In genomic region chr9:105399117-105399516, GRCh38 we compare ENCODE assay signal across 31 cellular contexts.
"Had no signal": no experiment of that assay in that cellular context is flagged by ENCODE, and none has a peak within 500 bp of the region (broad histone marks: within the 10 kb centered on the region; RNA-seq: fewer than 3 reads in every experiment).

No MANE protein-coding gene starts in this region.

- H3K27me3 ChIP-seq: ascending aorta, brain microvascular endothelial cell, heart left ventricle, thyroid gland, upper lobe of right lung had no signal

- H3K4me1 ChIP-seq: ascending aorta, parathyroid adenoma, psoas muscle, thyroid gland, upper lobe of right lung had no signal

- H3K4me3 ChIP-seq: ascending aorta, heart left ventricle, psoas muscle, smooth muscle cell, thyroid gland, upper lobe of right lung had no signal

- H3K9ac ChIP-seq: parathyroid adenoma had no signal

- H3K4me2 ChIP-seq: smooth muscle cell had no signal

- ATAC-seq: esophagus mucosa; heart left ventricle; left cardiac atrium; psoas muscle; stimulated activated memory B cell treated with anti-CD40 and anti-IgM and Interleukin-4, amounts not matched to agents 10 μg/mL and 1 μg/mL and 100 μg/mL, for 72 hours; stimulated activated naive CD8-positive, alpha-beta T cell treated with anti-CD3 and anti-CD28 coated beads, Interleukin-15, amount 100 ng/mL, for 72 hours; upper lobe of right lung had no signal

- DNase-seq: activated CD4-positive, alpha-beta memory T cell treated with anti-CD3 and anti-CD28 coated beads, Interleukin-2, amount 10 ng/mL, durations not matched to agents 7 days and 5 days; activated CD4-positive, alpha-beta T cell treated with anti-CD3 and anti-CD28 coated beads for 1 hour; activated CD4-positive, alpha-beta T cell treated with anti-CD3 and anti-CD28 coated beads, Interleukin-2, amount 10 ng/mL, durations not matched to agents 7 days and 5 days; activated CD8-positive, alpha-beta memory T cell treated with anti-CD3 and anti-CD28 coated beads, Interleukin-2, amount 50 U/mL, for 48 hours; activated gamma-delta T cell; activated naive CD4-positive, alpha-beta T cell treated with anti-CD3 and anti-CD28 coated beads, Interleukin-2, amount 10 ng/mL, durations not matched to agents 7 days and 5 days; activated naive CD8-positive, alpha-beta T cell treated with anti-CD3 and anti-CD28 coated beads, Interleukin-2, amount 10 ng/mL, durations not matched to agents 7 days and 5 days; activated T-cell treated with anti-CD3 and anti-CD28 coated beads, Interleukin-2, amount 50 U/mL, for 24 hours; brain microvascular endothelial cell; caudate nucleus; foreskin fibroblast; heart left ventricle; left cardiac atrium; mammary epithelial cell; naive B cell; nucleus accumbens; psoas muscle; stimulated activated CD4-positive, alpha-beta T cell treated with anti-CD3 and anti-CD28 coated beads, Interleukin-1b, Interleukin-23, amount 100 ng/mL, for 48 hours; stimulated activated CD4-positive, alpha-beta T cell treated with anti-CD3 and anti-CD28 coated beads, Interleukin-4, amount 100 ng/mL, for 4 hours; stimulated activated CD8-positive, alpha-beta memory T cell treated with anti-CD3 and anti-CD28 coated beads, Interleukin-4, amount 100 ng/mL, for 48 hours; stimulated activated naive CD8-positive, alpha-beta T cell treated with anti-CD3 and anti-CD28 coated beads, Interleukin-15, amount 100 ng/mL, for 72 hours; substantia nigra; T-helper 2 cell; thyroid gland; upper lobe of right lung had no signal

- H3K27ac Mint-ChIP-seq: activated CD4-positive, alpha-beta memory T cell treated with anti-CD3 and anti-CD28 coated beads, Interleukin-2, amount 10 ng/mL, durations not matched to agents 7 days and 5 days; activated CD4-positive, alpha-beta T cell treated with anti-CD3 and anti-CD28 coated beads, Interleukin-2, amount 10 ng/mL, durations not matched to agents 7 days and 5 days; activated naive CD4-positive, alpha-beta T cell treated with anti-CD3 and anti-CD28 coated beads, Interleukin-2, amount 10 ng/mL, durations not matched to agents 7 days and 5 days; activated naive CD8-positive, alpha-beta T cell treated with anti-CD3 and anti-CD28 coated beads, Interleukin-2, amount 10 ng/mL, durations not matched to agents 7 days and 5 days; activated T-cell treated with anti-CD3 and anti-CD28 coated beads, Interleukin-2, amount 50 U/mL, for 24 hours; mesothelial cell of epicardium; naive B cell; stimulated activated memory B cell treated with anti-CD40 and anti-IgM and Interleukin-4, amounts not matched to agents 10 μg/mL and 1 μg/mL and 100 μg/mL, for 72 hours; stimulated activated naive CD8-positive, alpha-beta T cell treated with anti-CD3 and anti-CD28 coated beads, Interleukin-15, amount 100 ng/mL, for 72 hours had no signal

- H3K36me3 ChIP-seq: ascending aorta, brain microvascular endothelial cell, heart left ventricle, thyroid gland, upper lobe of right lung had no signal

- H2AFZ ChIP-seq: parathyroid adenoma had no signal

- H3K9me3 ChIP-seq: ascending aorta, heart left ventricle, psoas muscle, thyroid gland, upper lobe of right lung had no signal

- H3K4me1 Mint-ChIP-seq: stimulated activated memory B cell treated with anti-CD40 and anti-IgM and Interleukin-4, amounts not matched to agents 10 μg/mL and 1 μg/mL and 100 μg/mL, for 72 hours had no signal

- H3K9me3 Mint-ChIP-seq: activated CD4-positive, alpha-beta memory T cell treated with anti-CD3 and anti-CD28 coated beads, Interleukin-2, amount 10 ng/mL, durations not matched to agents 7 days and 5 days; activated CD4-positive, alpha-beta T cell treated with anti-CD3 and anti-CD28 coated beads, Interleukin-2, amount 10 ng/mL, durations not matched to agents 7 days and 5 days; activated naive CD4-positive, alpha-beta T cell treated with anti-CD3 and anti-CD28 coated beads, Interleukin-2, amount 10 ng/mL, durations not matched to agents 7 days and 5 days; activated naive CD8-positive, alpha-beta T cell treated with anti-CD3 and anti-CD28 coated beads, Interleukin-2, amount 10 ng/mL, durations not matched to agents 7 days and 5 days; activated T-cell treated with anti-CD3 and anti-CD28 coated beads, Interleukin-2, amount 50 U/mL, for 24 hours; mesothelial cell of epicardium; naive B cell; stimulated activated memory B cell treated with anti-CD40 and anti-IgM and Interleukin-4, amounts not matched to agents 10 μg/mL and 1 μg/mL and 100 μg/mL, for 72 hours; stimulated activated naive CD8-positive, alpha-beta T cell treated with anti-CD3 and anti-CD28 coated beads, Interleukin-15, amount 100 ng/mL, for 72 hours had no signal

- H3K36me3 Mint-ChIP-seq: activated naive CD4-positive, alpha-beta T cell treated with anti-CD3 and anti-CD28 coated beads, Interleukin-2, amount 10 ng/mL, durations not matched to agents 7 days and 5 days; activated naive CD8-positive, alpha-beta T cell treated with anti-CD3 and anti-CD28 coated beads, Interleukin-2, amount 10 ng/mL, durations not matched to agents 7 days and 5 days; mesothelial cell of epicardium; naive B cell; stimulated activated memory B cell treated with anti-CD40 and anti-IgM and Interleukin-4, amounts not matched to agents 10 μg/mL and 1 μg/mL and 100 μg/mL, for 72 hours had no signal

- H3K27ac ChIP-seq: ascending aorta, brain microvascular endothelial cell, heart left ventricle, parathyroid adenoma, psoas muscle, thyroid gland, upper lobe of right lung had no signal

- H3K79me2 ChIP-seq: parathyroid adenoma had no signal

- H3K4me3 Mint-ChIP-seq: activated CD4-positive, alpha-beta memory T cell treated with anti-CD3 and anti-CD28 coated beads, Interleukin-2, amount 10 ng/mL, durations not matched to agents 7 days and 5 days; activated CD4-positive, alpha-beta T cell treated with anti-CD3 and anti-CD28 coated beads, Interleukin-2, amount 10 ng/mL, durations not matched to agents 7 days and 5 days; activated naive CD4-positive, alpha-beta T cell treated with anti-CD3 and anti-CD28 coated beads, Interleukin-2, amount 10 ng/mL, durations not matched to agents 7 days and 5 days; activated naive CD8-positive, alpha-beta T cell treated with anti-CD3 and anti-CD28 coated beads, Interleukin-2, amount 10 ng/mL, durations not matched to agents 7 days and 5 days; activated T-cell treated with anti-CD3 and anti-CD28 coated beads, Interleukin-2, amount 50 U/mL, for 24 hours; mesothelial cell of epicardium; naive B cell; stimulated activated memory B cell treated with anti-CD40 and anti-IgM and Interleukin-4, amounts not matched to agents 10 μg/mL and 1 μg/mL and 100 μg/mL, for 72 hours; stimulated activated naive CD8-positive, alpha-beta T cell treated with anti-CD3 and anti-CD28 coated beads, Interleukin-15, amount 100 ng/mL, for 72 hours had no signal
